In genomic region chr11:68430801-68431200, GRCh38 we compare ENCODE assay signal across 1 cellular context.
TF ChIP-seq lines count a peak whose summit lies in the region.

No MANE protein-coding gene starts in this region.

TF ChIP-seq in IMR-90, 13 proteins besides CTCF, POLR2A, EP300 and RAD21:
- TF ChIP-seq MAFK (IDR thresholded peaks at IDR 0.05; ENCODE audit: low read depth, low read length) (no peak), NFE2L2 (IDR thresholded peaks at IDR 0.05; ENCODE audit: low read depth, low read length) (no peak), ELK1 (IDR thresholded peaks at IDR 0.05; ENCODE audit: borderline replicate concordance, low read depth, low read length) (no peak), SMC3 (IDR thresholded peaks at IDR 0.05; ENCODE audit: low read depth, low read length) (no peak), MXI1 (IDR thresholded peaks at IDR 0.05; ENCODE audit: borderline replicate concordance, low read depth, low read length) (no peak), CHD1 (IDR thresholded peaks at IDR 0.05; ENCODE audit: low read depth, low read length) (no peak), CEBPB (IDR thresholded peaks at IDR 0.05; ENCODE audit: low read depth, low read length) (no peak), RFX5 (IDR thresholded peaks at IDR 0.05; ENCODE audit: low read depth, low read length) (no peak), BHLHE40 (IDR thresholded peaks at IDR 0.05; ENCODE audit: low read depth, low read length) (no peak), USF2 (IDR thresholded peaks at IDR 0.05; ENCODE audit: low read depth, low read length) (no peak), FOS (IDR thresholded peaks at IDR 0.05; ENCODE audit: low read depth, low read length) (no peak), RCOR1 (IDR thresholded peaks at IDR 0.05; ENCODE audit: insufficient replicate concordance, low read length) (no peak), MAZ (IDR thresholded peaks at IDR 0.05; ENCODE audit: borderline replicate concordance, low read depth, low read length) (no peak)
